Comparison of ENCODE assay signal across 29 cellular contexts in genomic region chr1:35430762-35431161, GRCh38.
DNase-seq lines count a peak whose midpoint lies in the region; ATAC-seq and TF ChIP-seq lines count a peak whose summit lies in the region.
"Had no signal": no experiment of that assay in that cellular context is flagged by ENCODE, and none has a peak within 500 bp of the region (broad histone marks: within the 10 kb centered on the region; RNA-seq: fewer than 3 reads in every experiment).

No MANE protein-coding gene starts in this region.

- POLR2A ChIA-PET in activated CD4-positive, alpha-beta T cell treated with anti-CD3 and anti-CD28 coated beads for 36 hours (lab: Charles Lee): interaction anchor here (0.8 kb wide), 1 partner anchor 16 kb away, joined by 4 read pairs; no protein-coding TSS in a partner anchor
- POLR2A ChIA-PET in CD8-positive, alpha-beta T cell (lab: Charles Lee): no interaction called here

- no peaks in the 10 kb centered on the region for H3K9me3 Mint-ChIP-seq in activated CD4-positive, alpha-beta T cell treated with anti-CD3 and anti-CD28 coated beads for 36 hours (ENCODE audit: low read depth)
- H3K9me3 Mint-ChIP-seq in CD8-positive, alpha-beta T cell: no peaks in the 10 kb centered on the region
- no peaks in the 10 kb centered on the region for H3K9me3 Mint-ChIP-seq in activated T-helper 2 cell treated with anti-CD3 and anti-CD28 coated beads, Interferon-gamma antibody, Interleukin-2, Interleukin-4, amounts not matched to agents 10 μg/mL and 5 μg/mL and 100 μg/mL, durations not matched to agents 14 hours and 24 hours and 36 hours
- H3K9me3 Mint-ChIP-seq in nephron progenitor cell: no peaks in the 10 kb centered on the region
- H3K9me3 Mint-ChIP-seq: activated naive CD8-positive, alpha-beta T cell treated with anti-CD3 and anti-CD28 coated beads, Interleukin-2, amount 50 U/mL, for 24 hours; stimulated activated memory B cell treated with anti-CD40 and anti-IgM and Interleukin-4, amounts not matched to agents 10 μg/mL and 1 μg/mL and 100 μg/mL, for 72 hours had no signal

- H3K4me1 ChIP-seq in CD8-positive, alpha-beta T cell (ENCODE audit: insufficient read depth, low read length): no peaks in the 10 kb centered on the region
- H3K4me1 ChIP-seq: left ventricle myocardium inferior, suprapubic skin, upper lobe of right lung had no signal

- H3K27me3 ChIP-seq in CD8-positive, alpha-beta T cell (ENCODE audit: insufficient read depth, low read length): no peaks in the 10 kb centered on the region
- H3K27me3 ChIP-seq: suprapubic skin, upper lobe of right lung had no signal

- no peak overlapping the region for H3K4me3 Mint-ChIP-seq in activated CD4-positive, alpha-beta T cell treated with anti-CD3 and anti-CD28 coated beads for 36 hours
- no peak overlapping the region for H3K4me3 Mint-ChIP-seq in CD8-positive, alpha-beta T cell
- H3K4me3 Mint-ChIP-seq in activated T-helper 2 cell treated with anti-CD3 and anti-CD28 coated beads, Interferon-gamma antibody, Interleukin-2, Interleukin-4, amounts not matched to agents 10 μg/mL and 5 μg/mL and 100 μg/mL, durations not matched to agents 14 hours and 24 hours and 36 hours (ENCODE audit: low read depth): no peak overlapping the region
- H3K4me3 Mint-ChIP-seq in nephron progenitor cell: no peak overlapping the region
- H3K4me3 Mint-ChIP-seq: activated naive CD8-positive, alpha-beta T cell treated with anti-CD3 and anti-CD28 coated beads, Interleukin-2, amount 50 U/mL, for 24 hours; stimulated activated memory B cell treated with anti-CD40 and anti-IgM and Interleukin-4, amounts not matched to agents 10 μg/mL and 1 μg/mL and 100 μg/mL, for 72 hours had no signal

- H3K4me3 ChIP-seq in CD8-positive, alpha-beta T cell (ENCODE audit: low read depth, low read length): no peak overlapping the region
- H3K4me3 ChIP-seq: left ventricle myocardium inferior, suprapubic skin, upper lobe of right lung had no signal

- CTCF ChIA-PET in activated CD4-positive, alpha-beta T cell treated with anti-CD3 and anti-CD28 coated beads for 36 hours (lab: Charles Lee): interaction anchor here (0.8 to 2.5 kb wide), 2 partner anchors 20 to 250 kb away, joined by 3 to 9 read pairs; no protein-coding TSS in a partner anchor
- CTCF ChIA-PET in CD8-positive, alpha-beta T cell (lab: Charles Lee): interaction anchor here (1.5 to 1.6 kb wide), 2 partner anchors 134 to 138 kb away, joined by 4 to 5 read pairs; no protein-coding TSS in a partner anchor

- H3K9me3 ChIP-seq in CD8-positive, alpha-beta T cell (ENCODE audit: low read length): no peaks in the 10 kb centered on the region
- H3K9me3 ChIP-seq: left ventricle myocardium inferior, suprapubic skin, upper lobe of right lung had no signal

- H3K36me3 ChIP-seq in CD8-positive, alpha-beta T cell (ENCODE audit: insufficient read depth, low read length): peaks cover 4% of the 10 kb centered on the region

- no peaks in the 10 kb centered on the region for H3K27me3 Mint-ChIP-seq in activated CD4-positive, alpha-beta T cell treated with anti-CD3 and anti-CD28 coated beads for 36 hours
- H3K27me3 Mint-ChIP-seq in CD8-positive, alpha-beta T cell (ENCODE audit: low read depth): no peaks in the 10 kb centered on the region
- no peaks in the 10 kb centered on the region for H3K27me3 Mint-ChIP-seq in activated T-helper 2 cell treated with anti-CD3 and anti-CD28 coated beads, Interferon-gamma antibody, Interleukin-2, Interleukin-4, amounts not matched to agents 10 μg/mL and 5 μg/mL and 100 μg/mL, durations not matched to agents 14 hours and 24 hours and 36 hours (ENCODE audit: low read depth)
- H3K27me3 Mint-ChIP-seq in nephron progenitor cell (ENCODE audit: low read depth, poor library complexity): no peaks in the 10 kb centered on the region
- H3K27me3 Mint-ChIP-seq: activated naive CD8-positive, alpha-beta T cell treated with anti-CD3 and anti-CD28 coated beads, Interleukin-2, amount 50 U/mL, for 24 hours; stimulated activated memory B cell treated with anti-CD40 and anti-IgM and Interleukin-4, amounts not matched to agents 10 μg/mL and 1 μg/mL and 100 μg/mL, for 72 hours had no signal

- H3K36me3 Mint-ChIP-seq in activated CD4-positive, alpha-beta T cell treated with anti-CD3 and anti-CD28 coated beads for 36 hours (ENCODE audit: low read depth): peaks cover 29% of the 10 kb centered on the region
- peaks cover 44% of the 10 kb centered on the region for H3K36me3 Mint-ChIP-seq in CD8-positive, alpha-beta T cell
- peaks cover 44% of the 10 kb centered on the region for H3K36me3 Mint-ChIP-seq in activated T-helper 2 cell treated with anti-CD3 and anti-CD28 coated beads, Interferon-gamma antibody, Interleukin-2, Interleukin-4, amounts not matched to agents 10 μg/mL and 5 μg/mL and 100 μg/mL, durations not matched to agents 14 hours and 24 hours and 36 hours (ENCODE audit: low read depth)
- peaks cover 58% of the 10 kb centered on the region for H3K36me3 Mint-ChIP-seq in nephron progenitor cell (ENCODE audit: low read depth)

- intact Hi-C loops in activated CD4-positive, alpha-beta T cell treated with anti-CD3 and anti-CD28 coated beads for 36 hours (cut with DNase I, micrococcal nuclease): no loop called here
- intact Hi-C loops in CD8-positive, alpha-beta T cell (cut with DNase I, micrococcal nuclease): no loop called here
- intact Hi-C loops in activated T-helper 2 cell treated with anti-CD3 and anti-CD28 coated beads, Interferon-gamma antibody, Interleukin-2, Interleukin-4, amounts not matched to agents 10 μg/mL and 5 μg/mL and 100 μg/mL, durations not matched to agents 14 hours and 24 hours and 36 hours (cut with micrococcal nuclease): loop anchor here (1.0 kb wide), 2 partner anchors 14 to 76 kb away; no protein-coding TSS in a partner anchor

- no peak overlapping the region for H3K27ac ChIP-seq in CD8-positive, alpha-beta T cell (ENCODE audit: low read depth, low read length)
- H3K27ac ChIP-seq: C4-2B, left ventricle myocardium inferior, suprapubic skin, upper lobe of right lung, WERI-Rb-1 had no signal

- peak; percentile 1 for ATAC-seq in activated CD4-positive, alpha-beta T cell treated with anti-CD3 and anti-CD28 coated beads for 36 hours
- ATAC-seq in CD8-positive, alpha-beta T cell: no peak
- ATAC-seq in GM18873 (IDR thresholded peaks at IDR 0.05; ENCODE audit: low FRiP score, unreplicated experiment): no peak
- ATAC-seq: Right ventricle myocardium inferior; stimulated activated memory B cell treated with anti-CD40 and anti-IgM and Interleukin-4, amounts not matched to agents 10 μg/mL and 1 μg/mL and 100 μg/mL, for 72 hours; upper lobe of right lung had no signal

- DNase-seq in activated CD4-positive, alpha-beta T cell treated with anti-CD3 and anti-CD28 coated beads for 36 hours: no peak
- DNase-seq in activated CD4-positive, alpha-beta T cell treated with anti-CD3 and anti-CD28 coated beads for 4 hours: no peak
- no peak for DNase-seq in CD8-positive, alpha-beta T cell
- DNase-seq in activated T-helper 2 cell treated with anti-CD3 and anti-CD28 coated beads, Interferon-gamma antibody, Interleukin-2, Interleukin-4, amounts not matched to agents 10 μg/mL and 5 μg/mL and 100 μg/mL, durations not matched to agents 14 hours and 24 hours and 36 hours (ENCODE audit: low spot score): no peak
- no peak for DNase-seq in nephron progenitor cell
- no peak for DNase-seq in NCI-H446 treated with DMSO at 0.1 percent for 48 hours (lab: John Stamatoyannopoulos, UW)
- DNase-seq in kidney glomerular epithelial cell (lab: John Stamatoyannopoulos, UW): no peak
- DNase-seq: 8988T; activated CD4-positive, alpha-beta T cell treated with anti-CD3 and anti-CD28 coated beads, Interleukin-2, amount 50 U/mL, for 1 hour; activated CD8-positive, alpha-beta memory T cell treated with anti-CD3 and anti-CD28 coated beads, Interleukin-2, amount 50 U/mL, for 48 hours; activated gamma-delta T cell; activated naive CD8-positive, alpha-beta T cell treated with anti-CD3 and anti-CD28 coated beads, Interleukin-2, amount 50 U/mL, for 24 hours; central memory CD4-positive, alpha-beta T cell; cortex of kidney; DND-41; effector memory CD4-positive, alpha-beta T cell; left ventricle myocardium inferior; mesendoderm; NCI-H1048; NCI-H2107; NCI-H748 treated with DMSO at 0.1 percent for 48 hours; T1000; upper lobe of right lung; WERI-Rb-1 had no signal

- no peak for TF ChIP-seq CTCF in CD8-positive, alpha-beta T cell (IDR thresholded peaks at IDR 0.05)
- TF ChIP-seq CTCF in nephron progenitor cell (IDR thresholded peaks at IDR 0.05): no peak

- peak overlapping the region; percentile 75 for H3K27ac Mint-ChIP-seq in activated CD4-positive, alpha-beta T cell treated with anti-CD3 and anti-CD28 coated beads for 36 hours
- peak overlapping the region; percentile 3 for H3K27ac Mint-ChIP-seq in CD8-positive, alpha-beta T cell
- H3K27ac Mint-ChIP-seq in activated T-helper 2 cell treated with anti-CD3 and anti-CD28 coated beads, Interferon-gamma antibody, Interleukin-2, Interleukin-4, amounts not matched to agents 10 μg/mL and 5 μg/mL and 100 μg/mL, durations not matched to agents 14 hours and 24 hours and 36 hours: peak overlapping the region; percentile 91
- peak overlapping the region; percentile 9 for H3K27ac Mint-ChIP-seq in nephron progenitor cell
- H3K27ac Mint-ChIP-seq: stimulated activated memory B cell treated with anti-CD40 and anti-IgM and Interleukin-4, amounts not matched to agents 10 μg/mL and 1 μg/mL and 100 μg/mL, for 72 hours had no signal

- peaks cover 21% of the 10 kb centered on the region for H3K4me1 Mint-ChIP-seq in activated CD4-positive, alpha-beta T cell treated with anti-CD3 and anti-CD28 coated beads for 36 hours
- peaks cover 4% of the 10 kb centered on the region for H3K4me1 Mint-ChIP-seq in CD8-positive, alpha-beta T cell (ENCODE audit: low read depth)
- peaks cover 23% of the 10 kb centered on the region for H3K4me1 Mint-ChIP-seq in activated T-helper 2 cell treated with anti-CD3 and anti-CD28 coated beads, Interferon-gamma antibody, Interleukin-2, Interleukin-4, amounts not matched to agents 10 μg/mL and 5 μg/mL and 100 μg/mL, durations not matched to agents 14 hours and 24 hours and 36 hours (ENCODE audit: low read depth)
- no peaks in the 10 kb centered on the region for H3K4me1 Mint-ChIP-seq in nephron progenitor cell

Comparison
In these comparisons a context has a peak if more than half of its experiments do, and no peak if none do; other contexts are left out.
1. H3K27ac Mint-ChIP-seq: peak in every context shown above with its lines; median percentile 91 in activated T-helper 2 cell treated with anti-CD3 and anti-CD28 coated beads, Interferon-gamma antibody, Interleukin-2, Interleukin-4, amounts not matched to agents 10 μg/mL and 5 μg/mL and 100 μg/mL, durations not matched to agents 14 hours and 24 hours and 36 hours; 75 in activated CD4-positive, alpha-beta T cell treated with anti-CD3 and anti-CD28 coated beads for 36 hours; 9 in nephron progenitor cell; 3 in CD8-positive, alpha-beta T cell.